Comparison of ENCODE assay signal across 7 cellular contexts in genomic region chr9:39810401-39810800, GRCh38.
DNase-seq lines count a peak whose midpoint lies in the region; ATAC-seq and TF ChIP-seq lines count a peak whose summit lies in the region.
"Not testable (repeated sequence)": the region's sequence is repeated elsewhere in the genome, so short reads cannot be mapped to it uniquely, and the experiment has no call there.

No MANE protein-coding gene starts in this region.

- TF ChIP-seq CTCF in WTC11 (IDR thresholded peaks at IDR 0.05); nephron (IDR thresholded peaks at IDR 0.05; ENCODE audit: unreplicated experiment in 3 of 3); neural progenitor cell (IDR thresholded peaks at IDR 0.05): not testable (repeated sequence)

- not testable (repeated sequence) for H3K9me3 ChIP-seq in CD4-positive, CD25-positive, alpha-beta regulatory T cell (ENCODE audit: control insufficient read depth in 2 of 2, low read length in 2 of 2); neural progenitor cell (ENCODE audit: low read depth)

- not testable (repeated sequence) for DNase-seq in CD4-positive, CD25-positive, alpha-beta regulatory T cell; WTC11 (ENCODE audit: low spot score); activated T-helper 1 cell treated with anti-CD3 and anti-CD28 coated beads, Interleukin-12 subunit alpha, Interleukin-12 subunit beta, Interleukin-2, Interleukin-4 antibody, amounts not matched to agents 30 ng/mL and 10 ng/mL and 1 ng/mL, durations not matched to agents 14 hours and 24 hours and 36 hours (ENCODE audit: low spot score); neural progenitor cell (ENCODE audit: low spot score); stimulated activated effector memory CD8-positive, alpha-beta T cell treated with anti-CD3 and anti-CD28 coated beads, Interleukin-12 subunit alpha, Interleukin-12 subunit beta, amount 100 ng/mL, for 72 hours (ENCODE audit: low spot score in 2 of 2)
- DNase-seq in Right ventricle myocardium inferior (ENCODE audit: missing footprints), result peak; percentile 34

- H3K36me3 Mint-ChIP-seq in CD4-positive, CD25-positive, alpha-beta regulatory T cell; WTC11; activated T-helper 1 cell treated with anti-CD3 and anti-CD28 coated beads, Interleukin-12 subunit alpha, Interleukin-12 subunit beta, Interleukin-2, Interleukin-4 antibody, amounts not matched to agents 30 ng/mL and 10 ng/mL and 1 ng/mL, durations not matched to agents 14 hours and 24 hours and 36 hours (ENCODE audit: low read depth); nephron (ENCODE audit: low read depth); neural progenitor cell; stimulated activated effector memory CD8-positive, alpha-beta T cell treated with anti-CD3 and anti-CD28 coated beads, Interleukin-12 subunit alpha, Interleukin-12 subunit beta, amount 100 ng/mL, for 72 hours: not testable (repeated sequence)

- peak overlapping the region in 3 of 4 donors; percentile 43 to 100 (median 58) for H3K4me3 Mint-ChIP-seq in CD4-positive, CD25-positive, alpha-beta regulatory T cell
- H3K4me3 Mint-ChIP-seq in WTC11, result peak overlapping the region; percentile 84
- H3K4me3 Mint-ChIP-seq in activated T-helper 1 cell treated with anti-CD3 and anti-CD28 coated beads, Interleukin-12 subunit alpha, Interleukin-12 subunit beta, Interleukin-2, Interleukin-4 antibody, amounts not matched to agents 30 ng/mL and 10 ng/mL and 1 ng/mL, durations not matched to agents 14 hours and 24 hours and 36 hours, result peak overlapping the region; percentile 95
- peak overlapping the region; percentile 29 to 58 (median 32) for H3K4me3 Mint-ChIP-seq in nephron
- not testable (repeated sequence) for H3K4me3 Mint-ChIP-seq in neural progenitor cell
- peak overlapping the region; percentile 91 for H3K4me3 Mint-ChIP-seq in stimulated activated effector memory CD8-positive, alpha-beta T cell treated with anti-CD3 and anti-CD28 coated beads, Interleukin-12 subunit alpha, Interleukin-12 subunit beta, amount 100 ng/mL, for 72 hours

- H3K27me3 Mint-ChIP-seq in CD4-positive, CD25-positive, alpha-beta regulatory T cell; WTC11 (ENCODE audit: low read depth); activated T-helper 1 cell treated with anti-CD3 and anti-CD28 coated beads, Interleukin-12 subunit alpha, Interleukin-12 subunit beta, Interleukin-2, Interleukin-4 antibody, amounts not matched to agents 30 ng/mL and 10 ng/mL and 1 ng/mL, durations not matched to agents 14 hours and 24 hours and 36 hours (ENCODE audit: insufficient read depth); nephron (ENCODE audit: low read depth); neural progenitor cell (ENCODE audit: insufficient read depth, low read depth): not testable (repeated sequence)

- not testable (repeated sequence) for H3K4me1 Mint-ChIP-seq in CD4-positive, CD25-positive, alpha-beta regulatory T cell; WTC11; activated T-helper 1 cell treated with anti-CD3 and anti-CD28 coated beads, Interleukin-12 subunit alpha, Interleukin-12 subunit beta, Interleukin-2, Interleukin-4 antibody, amounts not matched to agents 30 ng/mL and 10 ng/mL and 1 ng/mL, durations not matched to agents 14 hours and 24 hours and 36 hours (ENCODE audit: low read depth); nephron; neural progenitor cell; stimulated activated effector memory CD8-positive, alpha-beta T cell treated with anti-CD3 and anti-CD28 coated beads, Interleukin-12 subunit alpha, Interleukin-12 subunit beta, amount 100 ng/mL, for 72 hours

- not testable (repeated sequence) for H3K9me3 Mint-ChIP-seq in CD4-positive, CD25-positive, alpha-beta regulatory T cell; WTC11; activated T-helper 1 cell treated with anti-CD3 and anti-CD28 coated beads, Interleukin-12 subunit alpha, Interleukin-12 subunit beta, Interleukin-2, Interleukin-4 antibody, amounts not matched to agents 30 ng/mL and 10 ng/mL and 1 ng/mL, durations not matched to agents 14 hours and 24 hours and 36 hours; nephron; neural progenitor cell; stimulated activated effector memory CD8-positive, alpha-beta T cell treated with anti-CD3 and anti-CD28 coated beads, Interleukin-12 subunit alpha, Interleukin-12 subunit beta, amount 100 ng/mL, for 72 hours

- not testable (repeated sequence) for H3K36me3 ChIP-seq in CD4-positive, CD25-positive, alpha-beta regulatory T cell (ENCODE audit: control insufficient read depth, insufficient read depth, low read length); neural progenitor cell

- ATAC-seq in CD4-positive, CD25-positive, alpha-beta regulatory T cell (ENCODE audit: low read depth in 2 of 2); WTC11; Right ventricle myocardium inferior; stimulated activated effector memory CD8-positive, alpha-beta T cell treated with anti-CD3 and anti-CD28 coated beads, Interleukin-12 subunit alpha, Interleukin-12 subunit beta, amount 100 ng/mL, for 72 hours: not testable (repeated sequence)

- POLR2A ChIA-PET in WTC11 (lab: Charles Lee), result not testable (repeated sequence)

- H3K4me3 ChIP-seq in CD4-positive, CD25-positive, alpha-beta regulatory T cell (ENCODE audit: low read depth, low read length), result not testable (repeated sequence)
- peak overlapping the region; percentile 78 for H3K4me3 ChIP-seq in neural progenitor cell

- not testable (repeated sequence) for H3F3A ChIP-seq in neural progenitor cell (ENCODE audit: low read depth)

- not testable (repeated sequence) for H4K20me1 ChIP-seq in neural progenitor cell (ENCODE audit: low read depth)

- not testable (repeated sequence) for H3K9ac ChIP-seq in neural progenitor cell

- not testable (repeated sequence) for H3K27ac Mint-ChIP-seq in CD4-positive, CD25-positive, alpha-beta regulatory T cell; WTC11; activated T-helper 1 cell treated with anti-CD3 and anti-CD28 coated beads, Interleukin-12 subunit alpha, Interleukin-12 subunit beta, Interleukin-2, Interleukin-4 antibody, amounts not matched to agents 30 ng/mL and 10 ng/mL and 1 ng/mL, durations not matched to agents 14 hours and 24 hours and 36 hours; nephron; neural progenitor cell; stimulated activated effector memory CD8-positive, alpha-beta T cell treated with anti-CD3 and anti-CD28 coated beads, Interleukin-12 subunit alpha, Interleukin-12 subunit beta, amount 100 ng/mL, for 72 hours

- CTCF ChIA-PET in WTC11 (lab: Charles Lee), result not testable (repeated sequence)

- not testable (repeated sequence) for H2AFZ ChIP-seq in neural progenitor cell (replicated peaks)

- not testable (repeated sequence) for H3K27me3 ChIP-seq in CD4-positive, CD25-positive, alpha-beta regulatory T cell (ENCODE audit: control insufficient read depth, insufficient read depth, low read length)
- H3K27me3 ChIP-seq in neural progenitor cell, result peaks cover 26% of the 10 kb centered on the region

- H3K27ac ChIP-seq in CD4-positive, CD25-positive, alpha-beta regulatory T cell (ENCODE audit: insufficient read depth, low read length, poor library complexity, severe bottlenecking); neural progenitor cell: not testable (repeated sequence)

- not testable (repeated sequence) for H3K79me2 ChIP-seq in neural progenitor cell (ENCODE audit: low read depth)

- intact Hi-C loops in activated T-helper 1 cell treated with anti-CD3 and anti-CD28 coated beads, Interleukin-12 subunit alpha, Interleukin-12 subunit beta, Interleukin-2, Interleukin-4 antibody, amounts not matched to agents 30 ng/mL and 10 ng/mL and 1 ng/mL, durations not matched to agents 14 hours and 24 hours and 36 hours (cut with micrococcal nuclease); Right ventricle myocardium inferior (cut with DNase I): not testable (repeated sequence)

- H3K4me1 ChIP-seq in CD4-positive, CD25-positive, alpha-beta regulatory T cell (ENCODE audit: control insufficient read depth, insufficient read depth, low read length, poor library complexity, severe bottlenecking); neural progenitor cell: not testable (repeated sequence)

- not testable (repeated sequence) for H3K4me2 ChIP-seq in neural progenitor cell
